Comparison of ENCODE assay signal across 1 cellular context in the genomic region with DNA sequence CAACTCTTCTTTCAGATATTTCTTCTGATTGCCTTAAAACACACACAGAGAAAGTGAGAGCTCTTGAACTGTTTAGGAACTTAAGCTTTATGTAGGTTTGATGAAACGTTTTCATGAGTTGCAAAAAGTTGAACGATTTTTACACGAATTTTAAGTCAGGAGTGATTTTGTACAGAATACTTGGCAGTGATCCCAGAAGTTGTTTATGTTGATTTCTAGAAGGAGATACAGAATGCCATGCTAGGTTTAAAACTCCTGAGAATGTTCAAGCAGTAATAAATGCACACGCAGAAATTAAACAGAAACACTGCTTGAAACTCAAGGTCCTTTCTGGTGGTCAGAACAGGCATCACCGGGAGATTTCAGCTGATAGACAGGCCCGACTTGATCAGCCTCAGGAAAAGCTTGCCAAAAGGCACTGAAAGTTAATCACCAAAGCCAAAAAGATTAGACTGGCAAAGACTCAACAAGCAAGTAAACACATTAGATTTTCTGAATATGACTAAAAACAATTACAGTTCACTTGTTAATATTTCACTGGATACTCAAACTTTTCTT.
TF ChIP-seq lines count a peak whose summit lies in the region.

No MANE protein-coding gene starts in this region.

TF ChIP-seq in liver, 16 proteins besides CTCF, POLR2A, EP300 and RAD21 (continued from another document):
- TF ChIP-seq, protein P1, sequence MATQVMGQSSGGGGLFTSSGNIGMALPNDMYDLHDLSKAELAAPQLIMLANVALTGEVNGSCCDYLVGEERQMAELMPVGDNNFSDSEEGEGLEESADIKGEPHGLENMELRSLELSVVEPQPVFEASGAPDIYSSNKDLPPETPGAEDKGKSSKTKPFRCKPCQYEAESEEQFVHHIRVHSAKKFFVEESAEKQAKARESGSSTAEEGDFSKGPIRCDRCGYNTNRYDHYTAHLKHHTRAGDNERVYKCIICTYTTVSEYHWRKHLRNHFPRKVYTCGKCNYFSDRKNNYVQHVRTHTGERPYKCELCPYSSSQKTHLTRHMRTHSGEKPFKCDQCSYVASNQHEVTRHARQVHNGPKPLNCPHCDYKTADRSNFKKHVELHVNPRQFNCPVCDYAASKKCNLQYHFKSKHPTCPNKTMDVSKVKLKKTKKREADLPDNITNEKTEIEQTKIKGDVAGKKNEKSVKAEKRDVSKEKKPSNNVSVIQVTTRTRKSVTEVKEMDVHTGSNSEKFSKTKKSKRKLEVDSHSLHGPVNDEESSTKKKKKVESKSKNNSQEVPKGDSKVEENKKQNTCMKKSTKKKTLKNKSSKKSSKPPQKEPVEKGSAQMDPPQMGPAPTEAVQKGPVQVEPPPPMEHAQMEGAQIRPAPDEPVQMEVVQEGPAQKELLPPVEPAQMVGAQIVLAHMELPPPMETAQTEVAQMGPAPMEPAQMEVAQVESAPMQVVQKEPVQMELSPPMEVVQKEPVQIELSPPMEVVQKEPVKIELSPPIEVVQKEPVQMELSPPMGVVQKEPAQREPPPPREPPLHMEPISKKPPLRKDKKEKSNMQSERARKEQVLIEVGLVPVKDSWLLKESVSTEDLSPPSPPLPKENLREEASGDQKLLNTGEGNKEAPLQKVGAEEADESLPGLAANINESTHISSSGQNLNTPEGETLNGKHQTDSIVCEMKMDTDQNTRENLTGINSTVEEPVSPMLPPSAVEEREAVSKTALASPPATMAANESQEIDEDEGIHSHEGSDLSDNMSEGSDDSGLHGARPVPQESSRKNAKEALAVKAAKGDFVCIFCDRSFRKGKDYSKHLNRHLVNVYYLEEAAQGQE (IDR thresholded peaks at IDR 0.05), result no peak
- TF ChIP-seq MAX (IDR thresholded peaks at IDR 0.05), result no peak
- TF ChIP-seq HNF4A (conservative IDR thresholded peaks at IDR 0.05), result no peak
- no peak for TF ChIP-seq FOXA2 (IDR thresholded peaks at IDR 0.05)
TF ChIP-seq in liver: peak in this region for 0.
